6 cellular contexts compared by ENCODE assay signal in genomic region chr7:109719359-109719758, GRCh38.
DNase-seq lines count a peak whose midpoint lies in the region; ATAC-seq, FAIRE-seq and TF ChIP-seq lines count a peak whose summit lies in the region.
"Not testable (repeated sequence)": the region's sequence is repeated elsewhere in the genome, so short reads cannot be mapped to it uniquely, and the experiment has no call there.

No MANE protein-coding gene starts in this region.

- H3K9me3 ChIP-seq in DND-41 (ENCODE audit: insufficient read depth, low read length, severe bottlenecking); H9 (ENCODE audit: control insufficient read depth, low read depth, low read length); MM.1S (replicated peaks; ENCODE audit: insufficient read depth, low read length); NT2/D1 (ENCODE audit: insufficient read depth, low read length): not testable (repeated sequence)

- H3K9me2 ChIP-seq in MM.1S (replicated peaks; ENCODE audit: insufficient read depth, low read length), result not testable (repeated sequence)

- intact Hi-C loops in Right ventricle myocardium inferior (cut with DNase I), result not testable (repeated sequence)

- FAIRE-seq in urothelium cell line (lab: Jason Lieb, UNC), result peak; percentile 27

- H3F3A ChIP-seq in MM.1S (ENCODE audit: insufficient read depth, low read length), result not testable (repeated sequence)

- not testable (repeated sequence) for H3K4ac ChIP-seq in H9 (ENCODE audit: low read depth, low read length)

- not testable (repeated sequence) for H3K4me3 Mint-ChIP-seq in H9

- not testable (repeated sequence) for H2BK5ac ChIP-seq in H9 (ENCODE audit: insufficient read length, low read length)

- H2BK15ac ChIP-seq in H9 (ENCODE audit: low read depth, low read length), result not testable (repeated sequence)

- not testable (repeated sequence) for H3K4me2 ChIP-seq in DND-41 (ENCODE audit: insufficient read depth, low read length); H9 (ENCODE audit: insufficient read depth, insufficient read length, low read length); MM.1S (ENCODE audit: low read depth, low read length)

- peaks cover 9 to 20% of the 10 kb centered on the region in 2 experiments; a peak in 4 of 5 replicates for H3K9me3 Mint-ChIP-seq in H9

- not testable (repeated sequence) for H3K23me2 ChIP-seq in H9 (ENCODE audit: insufficient read length, low read depth, low read length, poor library complexity, severe bottlenecking)

- not testable (repeated sequence) for H4K5ac ChIP-seq in H9 (ENCODE audit: insufficient read length, low read depth, low read length)

- H3K79me2 ChIP-seq in DND-41 (ENCODE audit: insufficient read depth, low read length); H9 (ENCODE audit: insufficient read depth, low read length); MM.1S (ENCODE audit: low read length): not testable (repeated sequence)

- peaks cover 0 to 41% (median 14%) of the 10 kb centered on the region in 3 experiments; a peak in 5 of 7 replicates for H3K36me3 Mint-ChIP-seq in H9 (ENCODE audit: insufficient read depth in 1 of 3, low read depth in 3 of 3)

- not testable (repeated sequence) for H2AFZ ChIP-seq in DND-41 (ENCODE audit: low read depth, low read length); H9 (ENCODE audit: low read length); MM.1S (ENCODE audit: low read length)

- no CpG with 5 or more reads among the region's 8 CpGs for WGBS in H9 (ENCODE audit: extremely low coverage, insufficient read length, low lambda C conversion rate)

- not testable (repeated sequence) for H3K4me1 Mint-ChIP-seq in H9

- H3T11ph ChIP-seq in H9 (ENCODE audit: low read length), result not testable (repeated sequence)

- H3K27ac ChIP-seq in DND-41 (ENCODE audit: low read length); H9 (ENCODE audit: insufficient read length, low read depth, low read length); MM.1S (ENCODE audit: low read length): not testable (repeated sequence)

- H3K14ac ChIP-seq in H9 (ENCODE audit: insufficient read depth, low read length), result not testable (repeated sequence)

- H2BK12ac ChIP-seq in H9 (ENCODE audit: insufficient read length, low read depth, low read length), result not testable (repeated sequence)

- not testable (repeated sequence) for H3K4me1 ChIP-seq in DND-41 (ENCODE audit: insufficient read depth, low read length); H9 (ENCODE audit: insufficient read depth, low read length); MM.1S (ENCODE audit: low read length); NT2/D1 (ENCODE audit: insufficient read depth, insufficient read length)

- H3K23ac ChIP-seq in H9 (ENCODE audit: insufficient read length, low read depth, low read length), result not testable (repeated sequence)

- not testable (repeated sequence) for H2AK5ac ChIP-seq in H9 (ENCODE audit: insufficient read length, low read length)

- H2BK20ac ChIP-seq in H9 (ENCODE audit: low read depth, low read length, poor library complexity, severe bottlenecking), result not testable (repeated sequence)

- DNase-seq in DND-41, result peak; percentile 26
- DNase-seq in H9, result peak; percentile 28
- peak; percentile 23 for DNase-seq in MM.1S
- peak; percentile 22 for DNase-seq in NT2/D1 (ENCODE audit: low read depth, low spot score)
- DNase-seq in Right ventricle myocardium inferior (ENCODE audit: missing footprints), result peak; percentile 56
- not testable (repeated sequence) for DNase-seq in urothelium cell line (ENCODE audit: low spot score)

- not testable (repeated sequence) for H4K20me1 ChIP-seq in DND-41 (ENCODE audit: insufficient read depth, low read length); H9 (ENCODE audit: control insufficient read depth, insufficient read depth, insufficient read length); MM.1S (ENCODE audit: insufficient read depth, low read length)

- not testable (repeated sequence) for H2BK120ac ChIP-seq in H9 (ENCODE audit: low read depth, low read length, poor library complexity, severe bottlenecking)

- not testable (repeated sequence) for H3K18ac ChIP-seq in H9 (ENCODE audit: insufficient read length, low read depth, low read length)

- H3K9ac ChIP-seq in DND-41 (ENCODE audit: low read depth, low read length); H9 (ENCODE audit: extremely low read depth, insufficient read length, low read length); MM.1S (ENCODE audit: low read length); NT2/D1 (ENCODE audit: insufficient read length, low read depth): not testable (repeated sequence)

- not testable (repeated sequence) for ATAC-seq in DND-41 (ENCODE audit: insufficient read depth, low read depth); Right ventricle myocardium inferior

- H3K79me1 ChIP-seq in H9 (ENCODE audit: insufficient read depth, low read depth, low read length, poor library complexity, severe bottlenecking), result not testable (repeated sequence)

- not testable (repeated sequence) for H3K36me3 ChIP-seq in DND-41 (ENCODE audit: insufficient read depth, low read length); MM.1S (replicated peaks; ENCODE audit: insufficient read depth, low read length); NT2/D1 (ENCODE audit: insufficient read depth, insufficient read length, low read length)

- H4K91ac ChIP-seq in H9 (ENCODE audit: insufficient read length, low read depth, low read length), result not testable (repeated sequence)

- H3K27me3 ChIP-seq in DND-41 (ENCODE audit: insufficient read depth, low read length, poor library complexity); H9 (ENCODE audit: insufficient read depth, low read length); MM.1S (replicated peaks; ENCODE audit: insufficient read depth, low read length); NT2/D1 (ENCODE audit: insufficient read depth, insufficient read length): not testable (repeated sequence)

- H4K8ac ChIP-seq in H9 (replicated peaks; ENCODE audit: insufficient read length, low read depth, low read length), result not testable (repeated sequence)

- H3K27ac Mint-ChIP-seq in H9, result not testable (repeated sequence)

- TF ChIP-seq CTCF in DND-41 (IDR thresholded peaks at IDR 0.05; ENCODE audit: borderline replicate concordance, extremely low read depth, low read length, poor library complexity, severe bottlenecking); H9 (conservative IDR thresholded peaks at IDR 0.05); MM.1S (IDR thresholded peaks at IDR 0.05; ENCODE audit: low read length): not testable (repeated sequence)

- not testable (repeated sequence) for H3K27me3 Mint-ChIP-seq in H9 (ENCODE audit: low read depth)

- H3K56ac ChIP-seq in H9 (ENCODE audit: insufficient read length, low read depth, low read length), result not testable (repeated sequence)

- not testable (repeated sequence) for H3K4me3 ChIP-seq in DND-41 (ENCODE audit: low read depth in 1 of 2, low read length in 2 of 2); MM.1S (ENCODE audit: low read length); NT2/D1 (ENCODE audit: insufficient read length, low read depth)
